In genomic region chr9:86809151-86809550, GRCh38 we compare ENCODE assay signal across 7 cellular contexts.
"Had no signal": no experiment of that assay in that cellular context is flagged by ENCODE, and none has a peak within 500 bp of the region (broad histone marks: within the 10 kb centered on the region; RNA-seq: fewer than 3 reads in every experiment).

No MANE protein-coding gene starts in this region.

- H3K4me3 Mint-ChIP-seq: GM23338 had no signal

- H3K4me2 ChIP-seq: GM23338 had no signal

- H3K9me3 Mint-ChIP-seq: GM23338 had no signal

- DNase-seq: H7, IMR-90 had no signal

- H3K4me1 ChIP-seq: HAP-1 had no signal

- H3K4me3 ChIP-seq: GM23338, HAP-1, K562 had no signal

- H3K4me1 Mint-ChIP-seq: GM23338 had no signal

- H3K9me3 ChIP-seq: HAP-1 had no signal

- FAIRE-seq: HTR-8/SVneo, K562 had no signal

- ATAC-seq: GM23338, HCT116, K562 had no signal

- H2AFZ ChIP-seq: GM23338 had no signal

- H3K36me3 ChIP-seq: HAP-1 had no signal

- H3K27ac Mint-ChIP-seq: GM23338 had no signal
